Comparison of ENCODE assay signal across 9 cellular contexts in the genomic region with DNA sequence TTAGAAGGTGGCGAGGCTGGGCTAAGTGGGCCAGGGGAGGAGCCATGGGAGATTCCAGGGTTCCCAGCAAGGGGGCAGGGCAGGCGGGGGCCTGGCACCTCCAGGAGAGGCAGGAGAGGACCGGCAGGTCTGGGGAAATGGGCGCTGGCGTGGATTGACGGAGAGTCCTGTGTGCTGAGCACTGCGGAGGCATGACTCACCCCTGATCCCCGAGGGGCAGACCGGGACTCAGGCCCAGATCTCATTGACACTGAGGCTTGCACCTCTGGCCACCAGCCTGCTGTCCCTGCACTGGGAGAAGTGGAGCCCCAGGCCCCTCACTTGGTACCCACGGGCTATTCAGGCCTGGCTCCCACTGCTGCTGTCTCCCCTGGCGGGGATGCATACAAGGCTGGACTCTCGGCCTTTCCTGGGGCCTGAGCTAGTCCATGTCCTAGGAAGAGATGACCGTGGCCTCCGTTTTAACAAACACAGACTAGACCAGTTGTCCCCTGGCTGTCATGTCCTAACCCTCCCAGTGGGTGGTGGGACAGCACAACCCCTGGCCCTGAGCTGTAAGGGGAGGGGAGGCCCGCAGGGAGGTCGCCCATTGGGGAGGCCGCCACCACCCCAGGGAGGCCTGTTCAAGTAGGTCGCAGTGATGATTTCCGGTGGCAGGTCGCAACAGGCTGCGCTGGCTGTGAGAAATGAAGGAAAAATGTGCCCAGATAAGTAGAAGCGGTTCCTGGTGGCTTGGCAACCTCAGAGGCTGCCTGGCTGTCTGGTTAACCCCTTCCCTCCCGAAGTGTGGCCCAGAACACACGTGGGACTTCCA. TPM values are rescaled to one million over a fixed set of nuclear protein-coding genes. Genes with fewer than 3 reads are reported as not detected.
DNase-seq lines count a peak whose midpoint lies in the region; ATAC-seq and TF ChIP-seq lines count a peak whose summit lies in the region.
"Had no signal": no experiment of that assay in that cellular context is flagged by ENCODE, and none has a peak within 500 bp of the region (broad histone marks: within the 10 kb centered on the region; RNA-seq: fewer than 3 reads in every experiment).

No MANE protein-coding gene starts in this region.

- H3K4me3 ChIP-seq in astrocyte of the spinal cord (ENCODE audit: low read depth, low read length), result no peak overlapping the region

- H3K36me3 Mint-ChIP-seq in type B pancreatic cell, result no peaks in the 10 kb centered on the region
- no peaks in the 10 kb centered on the region for H3K36me3 Mint-ChIP-seq in activated naive CD8-positive, alpha-beta T cell treated with anti-CD3 and anti-CD28 coated beads, Interleukin-2, amount 50 U/mL, for 24 hours (ENCODE audit: low read depth)

- peaks cover 18% of the 10 kb centered on the region for H3K4me1 Mint-ChIP-seq in type B pancreatic cell (ENCODE audit: unreplicated experiment)
- no peaks in the 10 kb centered on the region for H3K4me1 Mint-ChIP-seq in activated naive CD8-positive, alpha-beta T cell treated with anti-CD3 and anti-CD28 coated beads, Interleukin-2, amount 50 U/mL, for 24 hours

- peak overlapping the region; percentile 80 for H3K27ac Mint-ChIP-seq in type B pancreatic cell
- H3K27ac Mint-ChIP-seq in activated naive CD8-positive, alpha-beta T cell treated with anti-CD3 and anti-CD28 coated beads, Interleukin-2, amount 50 U/mL, for 24 hours, result no peak overlapping the region

- in situ Hi-C loops in astrocyte of the spinal cord (cut with HindIII; ENCODE audit: low sequenced_read_pairs), result no loop called here

- peak; percentile 49 for DNase-seq in HS-27A (ENCODE audit: low read depth)
- DNase-seq in astrocyte of the spinal cord (ENCODE audit: low read depth, low spot score), result peak; percentile 52
- DNase-seq in islet precursor cell, result peak; percentile 78
- DNase-seq in type B pancreatic cell (ENCODE audit: extremely low spot score, unreplicated experiment), result no peak
- no peak for DNase-seq in activated naive CD8-positive, alpha-beta T cell treated with anti-CD3 and anti-CD28 coated beads, Interleukin-2, amount 50 U/mL, for 24 hours
- DNase-seq in activated naive CD4-positive, alpha-beta T cell (lab: John Stamatoyannopoulos, UW), result no peak
- no peak for DNase-seq in C1 segment of cervical spinal cord (lab: John Stamatoyannopoulos, UW)
- DNase-seq: NCI-H82 had no signal

- H3K4me3 Mint-ChIP-seq in type B pancreatic cell, result peak overlapping the region; percentile 60
- no peak overlapping the region for H3K4me3 Mint-ChIP-seq in activated naive CD8-positive, alpha-beta T cell treated with anti-CD3 and anti-CD28 coated beads, Interleukin-2, amount 50 U/mL, for 24 hours

- peaks cover 11% of the 10 kb centered on the region for H3K9me3 Mint-ChIP-seq in type B pancreatic cell
- H3K9me3 Mint-ChIP-seq in activated naive CD8-positive, alpha-beta T cell treated with anti-CD3 and anti-CD28 coated beads, Interleukin-2, amount 50 U/mL, for 24 hours, result no peaks in the 10 kb centered on the region

- ATAC-seq in activated naive CD8-positive, alpha-beta T cell treated with anti-CD3 and anti-CD28 coated beads, Interleukin-2, amount 50 U/mL, for 24 hours, result no peak
- no peak for ATAC-seq in GM19023 (IDR thresholded peaks at IDR 0.05; ENCODE audit: unreplicated experiment)

- TF ChIP-seq CTCF in astrocyte of the spinal cord (IDR thresholded peaks at IDR 0.05; ENCODE audit: low read depth, low read length) (no peak), type B pancreatic cell (conservative IDR thresholded peaks at IDR 0.05) (no peak)

- H3K27me3 Mint-ChIP-seq in type B pancreatic cell, result no peaks in the 10 kb centered on the region
- H3K27me3 Mint-ChIP-seq in activated naive CD8-positive, alpha-beta T cell treated with anti-CD3 and anti-CD28 coated beads, Interleukin-2, amount 50 U/mL, for 24 hours, result peaks cover 44% of the 10 kb centered on the region

RNA-seq across cellular contexts. Expression of a gene that starts 39.7 kb away (rescaled TPM):
- 13.7 and 30.3 TPM in 2 replicates for total RNA-seq in type B pancreatic cell (ENCODE audit: low replicate concordance)

Comparison
In these comparisons a context has a peak if more than half of its experiments do, and no peak if none do; other contexts are left out.
1. DNase-seq: peak in HS-27A (single experiment), astrocyte of the spinal cord (single experiment) and islet precursor cell (single experiment); none in type B pancreatic cell (single experiment), activated naive CD8-positive, alpha-beta T cell treated with anti-CD3 and anti-CD28 coated beads, Interleukin-2, amount 50 U/mL, for 24 hours (single experiment), activated naive CD4-positive, alpha-beta T cell (0 of 4) and C1 segment of cervical spinal cord (0 of 14).